ENCODE assay signal across 9 cellular contexts in the genomic region with DNA sequence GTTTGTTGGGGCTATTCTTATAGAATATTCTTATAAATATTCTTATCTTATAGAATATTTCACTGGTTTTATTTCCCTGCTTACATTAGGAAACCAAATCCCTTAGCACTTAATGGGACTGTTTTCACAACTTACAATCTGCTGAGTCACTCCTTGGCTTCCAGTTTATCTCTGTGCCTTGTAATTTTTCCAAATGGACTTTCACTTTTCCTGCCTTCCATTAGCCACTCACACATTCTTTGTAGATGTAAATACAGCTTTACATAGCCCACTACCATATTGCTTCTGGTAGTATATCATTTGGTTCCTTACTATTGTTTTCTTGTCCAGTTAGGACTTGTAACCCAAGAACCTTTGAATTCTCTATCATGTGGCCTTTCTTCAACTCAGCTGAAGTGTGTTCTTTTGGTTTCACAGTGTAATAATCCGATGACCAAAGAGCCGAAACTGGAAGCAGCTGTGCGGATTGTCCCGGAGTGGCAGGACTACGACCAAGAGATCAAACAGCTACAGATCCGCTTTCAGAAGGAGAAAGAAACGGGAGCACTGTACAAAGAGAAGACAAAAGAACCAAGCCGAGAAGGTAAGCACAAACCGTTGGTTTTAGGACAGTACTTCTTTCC.
DNase-seq lines count a peak whose midpoint lies in the region; ATAC-seq and TF ChIP-seq lines count a peak whose summit lies in the region.
"Had no signal": no experiment of that assay in that cellular context is flagged by ENCODE, and none has a peak within 500 bp of the region (broad histone marks: within the 10 kb centered on the region; RNA-seq: fewer than 3 reads in every experiment).

No MANE protein-coding gene starts in this region.

- no peak overlapping the region for H2BK5ac ChIP-seq in H9 (ENCODE audit: insufficient read length, low read length)

- no peaks in the 10 kb centered on the region for H3K4me1 Mint-ChIP-seq in H9
- H3K4me1 Mint-ChIP-seq in Calu3 (ENCODE audit: low read depth, unreplicated experiment) = no peaks in the 10 kb centered on the region

- H3K4me3 Mint-ChIP-seq in H9 (no peak overlapping the region), Calu3 (ENCODE audit: low read depth, unreplicated experiment) (no peak overlapping the region)

- no peak overlapping the region for H2BK20ac ChIP-seq in H9 (ENCODE audit: low read depth, low read length, poor library complexity, severe bottlenecking)

- H3K27ac ChIP-seq in H9 (ENCODE audit: insufficient read length, low read depth, low read length) = no peak overlapping the region
- H3K27ac ChIP-seq in heart right ventricle = peak overlapping the region in 9 of 10 donors; percentile 25 to 77 (median 37)
- H3K27ac ChIP-seq in sigmoid colon = peak overlapping the region in 3 of 4 donors; percentile 61 to 82 (median 67)
- H3K27ac ChIP-seq: lower lobe of right lung had no signal

- no peak overlapping the region for H4K5ac ChIP-seq in H9 (ENCODE audit: insufficient read length, low read depth, low read length)

- WGBS in H9 (ENCODE audit: extremely low coverage, insufficient read length, low lambda C conversion rate) = no CpG with 5 or more reads among the region's 9 CpGs
- 85 to 93% methylated on average over 9 of the region's 9 CpGs for WGBS in heart right ventricle, 2 donors
- WGBS in sigmoid colon, 2 donors = 93 to 94% methylated on average over 9 of the region's 9 CpGs

- no peak overlapping the region for H3K4me2 ChIP-seq in H9 (ENCODE audit: insufficient read depth, insufficient read length, low read length)

- H3T11ph ChIP-seq in H9 (ENCODE audit: low read length) = no peak overlapping the region

- H2BK120ac ChIP-seq in H9 (ENCODE audit: low read depth, low read length, poor library complexity, severe bottlenecking) = no peak overlapping the region

- no peaks in the 10 kb centered on the region for H3K23me2 ChIP-seq in H9 (ENCODE audit: insufficient read length, low read depth, low read length, poor library complexity, severe bottlenecking)

- no peak overlapping the region for H3K56ac ChIP-seq in H9 (ENCODE audit: insufficient read length, low read depth, low read length)

- no peaks in the 10 kb centered on the region for H3K79me2 ChIP-seq in H9 (ENCODE audit: insufficient read depth, low read length)

- H3K4me1 ChIP-seq in H9 (ENCODE audit: insufficient read depth, low read length) = no peaks in the 10 kb centered on the region
- H3K4me1 ChIP-seq in adipocyte (ENCODE audit: control insufficient read depth, insufficient read depth, low read length) = peaks cover 20% of the 10 kb centered on the region
- H3K4me1 ChIP-seq in heart right ventricle = peaks cover 0 to 18% (median 5%) of the 10 kb centered on the region in 9 donors
- H3K4me1 ChIP-seq in sigmoid colon = peaks cover 0 to 40% (median 34%) of the 10 kb centered on the region in 4 donors
- H3K4me1 ChIP-seq: lower lobe of right lung had no signal

- H3K14ac ChIP-seq in H9 (ENCODE audit: insufficient read depth, low read length) = no peak overlapping the region

- H3K36me3 Mint-ChIP-seq in H9 (ENCODE audit: insufficient read depth in 1 of 3, low read depth in 3 of 3) (peaks cover 30 to 80% (median 54%) of the 10 kb centered on the region in 3 experiments; a peak in 6 of 7 replicates), Calu3 (ENCODE audit: insufficient read depth, unreplicated experiment) (peaks cover 38% of the 10 kb centered on the region)

- H3K27me3 Mint-ChIP-seq in H9 (ENCODE audit: low read depth) (no peaks in the 10 kb centered on the region), Calu3 (ENCODE audit: unreplicated experiment) (no peaks in the 10 kb centered on the region)

- H3K4ac ChIP-seq in H9 (ENCODE audit: low read depth, low read length) = no peak overlapping the region

- H4K20me1 ChIP-seq in H9 (ENCODE audit: control insufficient read depth, insufficient read depth, insufficient read length) = no peaks in the 10 kb centered on the region

- H3K9ac ChIP-seq in H9 (ENCODE audit: extremely low read depth, insufficient read length, low read length) = no peak overlapping the region
- H3K9ac ChIP-seq in adipocyte (ENCODE audit: low read length) = peak overlapping the region; percentile 88

- no peak overlapping the region for H4K8ac ChIP-seq in H9 (replicated peaks; ENCODE audit: insufficient read length, low read depth, low read length)

- H3K18ac ChIP-seq in H9 (ENCODE audit: insufficient read length, low read depth, low read length) = no peak overlapping the region

- H3K79me1 ChIP-seq in H9 (ENCODE audit: insufficient read depth, low read depth, low read length, poor library complexity, severe bottlenecking) = no peaks in the 10 kb centered on the region

- H3K36me3 ChIP-seq in adipocyte (ENCODE audit: control insufficient read depth, insufficient read depth, low read length, severe bottlenecking) (peaks cover 53% of the 10 kb centered on the region), heart right ventricle (peaks cover 0 to 96% (median 44%) of the 10 kb centered on the region in 9 donors), sigmoid colon (peaks cover 0 to 54% (median 22%) of the 10 kb centered on the region in 4 donors)

- no peak overlapping the region for H3K23ac ChIP-seq in H9 (ENCODE audit: insufficient read length, low read depth, low read length)

- ATAC-seq in heart right ventricle = peak in 6 of 8 donors; percentile 48 to 75 (median 60)
- ATAC-seq in HG03196 (IDR thresholded peaks at IDR 0.05; ENCODE audit: unreplicated experiment) = no peak
- ATAC-seq: lower lobe of right lung had no signal

- TF ChIP-seq EP300 in sigmoid colon (IDR thresholded peaks at IDR 0.05) = no peak

- intact Hi-C loops in heart right ventricle (cut with DNase I) = loop anchor here in 3 of 10 donors (5.0 to 10.0 kb wide), 3 partner anchors 45 to 328 kb away; a partner anchor contains a TSS
- intact Hi-C loops in sigmoid colon (cut with DNase I) = no loop called here
- intact Hi-C loops in Calu3 (cut with micrococcal nuclease; ENCODE audit: unreplicated experiment) = no loop called here

- H3K27me3 ChIP-seq in H9 (ENCODE audit: insufficient read depth, low read length) (no peaks in the 10 kb centered on the region), adipocyte (replicated peaks; ENCODE audit: control insufficient read depth, insufficient read depth, low read length) (no peaks in the 10 kb centered on the region), heart right ventricle (no peaks in the 10 kb centered on the region), sigmoid colon (no peaks in the 10 kb centered on the region)

- no TSS peak for BruUV-seq in Calu3 (replicated peaks; lab: Mats Ljungman, UMichigan)

- no peak overlapping the region for H2AFZ ChIP-seq in H9 (ENCODE audit: low read length)

- H3K4me3 ChIP-seq in adipocyte (ENCODE audit: low read length) (peak overlapping the region; percentile 82), heart right ventricle (peak overlapping the region in 5 of 10 donors; percentile 2 to 18 (median 13)), sigmoid colon (no peak overlapping the region)
- H3K4me3 ChIP-seq: lower lobe of right lung had no signal

- H3K9me3 Mint-ChIP-seq in H9 = no peaks in the 10 kb centered on the region
- H3K9me3 Mint-ChIP-seq in Calu3 (ENCODE audit: low read depth, unreplicated experiment) = no peaks in the 10 kb centered on the region

- TF ChIP-seq CTCF in H9 (conservative IDR thresholded peaks at IDR 0.05) (no peak), heart right ventricle (IDR thresholded peaks at IDR 0.05) (no peak), sigmoid colon (IDR thresholded peaks at IDR 0.05) (no peak), Calu3 (IDR thresholded peaks at IDR 0.05; ENCODE audit: unreplicated experiment) (no peak)

- CTCF ChIA-PET in Calu3 (lab: Charles Lee) = no interaction called here

- H2AK5ac ChIP-seq in H9 (ENCODE audit: insufficient read length, low read length) = no peak overlapping the region

- H3K9me3 ChIP-seq in H9 (ENCODE audit: control insufficient read depth, low read depth, low read length) (no peaks in the 10 kb centered on the region), adipocyte (ENCODE audit: control insufficient read depth, low read length) (no peaks in the 10 kb centered on the region), heart right ventricle (no peaks in the 10 kb centered on the region), sigmoid colon (no peaks in the 10 kb centered on the region)
- H3K9me3 ChIP-seq: lower lobe of right lung had no signal

- peak overlapping the region in 2 of 3 experiments; percentile 59 to 85; a peak in 3 of 7 replicates for H3K27ac Mint-ChIP-seq in H9
- no peak overlapping the region for H3K27ac Mint-ChIP-seq in Calu3 (ENCODE audit: unreplicated experiment)

- DNase-seq in H9 (no peak), adipocyte (ENCODE audit: low read depth) (peak; percentile 57), heart right ventricle (no peak), sigmoid colon (no peak), Calu3 (no peak), ecto neural progenitor cell (ENCODE audit: low spot score) (no peak)
- DNase-seq: activated CD4-positive, alpha-beta T cell treated with anti-CD3 and anti-CD28 coated beads, Interleukin-2, amount 50 U/mL, for 4 hours; lower lobe of right lung had no signal

- no peak overlapping the region for H2BK15ac ChIP-seq in H9 (ENCODE audit: low read depth, low read length)

- no peak for TF ChIP-seq POLR2A in sigmoid colon (IDR thresholded peaks at IDR 0.05)

- H4K91ac ChIP-seq in H9 (ENCODE audit: insufficient read length, low read depth, low read length) = no peak overlapping the region

- no peak overlapping the region for H2BK12ac ChIP-seq in H9 (ENCODE audit: insufficient read length, low read depth, low read length)
